ENCODE assay signal across 13 cellular contexts in the genomic region with DNA sequence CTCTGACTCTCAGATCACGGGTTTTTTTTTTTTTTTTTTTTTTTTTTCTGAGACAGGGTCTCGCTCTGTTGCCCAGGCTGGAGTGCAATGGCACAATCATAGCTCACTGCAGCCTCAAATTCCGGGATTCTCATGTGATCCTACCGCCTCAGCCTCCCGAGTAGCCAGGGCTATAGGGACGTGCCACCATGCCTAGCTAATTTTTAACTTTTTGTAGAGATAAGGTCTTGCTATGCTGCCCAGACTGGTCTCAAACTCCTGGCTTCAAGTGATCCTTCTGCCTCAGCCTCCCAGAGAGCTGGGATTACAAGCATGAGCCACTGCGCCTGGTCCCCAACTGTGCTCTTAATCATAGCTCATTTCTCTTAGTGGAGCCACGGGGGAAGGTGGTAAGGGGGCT. TPM values are rescaled to one million over a fixed set of nuclear protein-coding genes. Genes with fewer than 3 reads are reported as not detected.
A peak's percentile ranks its signal among the peaks of the same experiment; 100 is the strongest.
DNase-seq lines count a peak whose midpoint lies in the region; ATAC-seq and TF ChIP-seq lines count a peak whose summit lies in the region.
"Had no signal": no experiment of that assay in that cellular context is flagged by ENCODE, and none has a peak within 500 bp of the region (broad histone marks: within the 10 kb centered on the region; RNA-seq: fewer than 3 reads in every experiment).

No MANE protein-coding gene starts in this region.

- CTCF ChIA-PET in Caco-2 (lab: Charles Lee): interaction anchor here (1.7 kb wide), 1 partner anchor 11 kb away, joined by 6 read pairs; no protein-coding TSS in a partner anchor

- peaks cover 29% of the 10 kb centered on the region for H3K4me1 Mint-ChIP-seq in Caco-2 (ENCODE audit: low read depth, unreplicated experiment)
- H3K4me1 Mint-ChIP-seq in effector memory CD8-positive, alpha-beta T cell (ENCODE audit: low read depth in 2 of 2): peaks cover 25 to 37% of the 10 kb centered on the region in 2 donors

- peak overlapping the region; percentile 29 for H3K4me3 Mint-ChIP-seq in Caco-2 (ENCODE audit: unreplicated experiment)
- H3K4me3 Mint-ChIP-seq in effector memory CD8-positive, alpha-beta T cell: no peak overlapping the region
- H3K4me3 Mint-ChIP-seq: activated naive CD4-positive, alpha-beta T cell treated with anti-CD3 and anti-CD28 coated beads, Interleukin-2, amount 50 U/mL, for 24 hours had no signal

- no peak overlapping the region for H2AFZ ChIP-seq in hepatocyte

- no peak overlapping the region; a peak in 1 of 22 replicates for H3K9ac ChIP-seq in BLaER1 treated with 17β-estradiol and CSF1 and Interleukin-3, amounts not matched to agents 10 nM and 100 nM

- peaks cover 18 to 42% (median 28%) of the 10 kb centered on the region in 11 experiments for H3K9me3 ChIP-seq in BLaER1 treated with 17β-estradiol and CSF1 and Interleukin-3, amounts not matched to agents 10 nM and 100 nM (replicated peaks in 1 of 11)
- no peaks in the 10 kb centered on the region for H3K9me3 ChIP-seq in Caco-2
- H3K9me3 ChIP-seq in hepatocyte (ENCODE audit: low read depth): no peaks in the 10 kb centered on the region
- no peaks in the 10 kb centered on the region for H3K9me3 ChIP-seq in psoas muscle

- peaks cover 10% of the 10 kb centered on the region for H3K79me2 ChIP-seq in hepatocyte

- intact Hi-C loops in Caco-2 (cut with micrococcal nuclease; ENCODE audit: unreplicated experiment) (no loop called here), psoas muscle (cut with DNase I) (no loop called here)

- peaks cover 35 to 46% (median 44%) of the 10 kb centered on the region in 10 experiments for H3K4me1 ChIP-seq in BLaER1 treated with 17β-estradiol and CSF1 and Interleukin-3, amounts not matched to agents 10 nM and 100 nM
- H3K4me1 ChIP-seq in Caco-2 (peaks cover 30% of the 10 kb centered on the region), hepatocyte (ENCODE audit: insufficient read depth) (peaks cover 19% of the 10 kb centered on the region), psoas muscle (peaks cover 9% of the 10 kb centered on the region)

- no peak for ATAC-seq in psoas muscle
- ATAC-seq in HG02571 (IDR thresholded peaks at IDR 0.05; ENCODE audit: unreplicated experiment): no peak
- ATAC-seq in effector memory CD8-positive, alpha-beta T cell (replicated peaks): no peak

- H3K4me3 ChIP-seq in BLaER1 treated with 17β-estradiol and CSF1 and Interleukin-3, amounts not matched to agents 10 nM and 100 nM: 0 out of 20 replicates have a peak overlapping the region, but pooled peaks of 1 of the 10 experiments have one; percentile 31
- H3K4me3 ChIP-seq in Caco-2 (ENCODE audit: low read depth, low read length): no peak overlapping the region
- H3K4me3 ChIP-seq in hepatocyte: no peak overlapping the region
- H3K4me3 ChIP-seq in psoas muscle: peak overlapping the region; percentile 62

- H3K36me3 ChIP-seq in BLaER1 treated with 17β-estradiol and CSF1 and Interleukin-3, amounts not matched to agents 10 nM and 100 nM: peaks cover 0 to 5% (median 0%) of the 10 kb centered on the region in 11 experiments; a peak in 4 of 22 replicates
- no peaks in the 10 kb centered on the region for H3K36me3 ChIP-seq in Caco-2 (ENCODE audit: control insufficient read depth, insufficient read depth, low read length)
- H3K36me3 ChIP-seq in hepatocyte (replicated peaks; ENCODE audit: insufficient read depth, low read depth): no peaks in the 10 kb centered on the region
- no peaks in the 10 kb centered on the region for H3K36me3 ChIP-seq in psoas muscle (ENCODE audit: insufficient read depth in 1 of 2, low read depth in 1 of 2)

- DNase-seq in Caco-2 (peak in 1 of 2 experiments; percentile 40), hepatocyte (ENCODE audit: low spot score) (no peak), psoas muscle (no peak)
- DNase-seq in activated CD4-positive, CD25-positive, alpha-beta regulatory T cell treated with anti-CD3 and anti-CD28 coated beads, Interleukin-2, amount 50 U/mL, for 72 hours: no peak
- no peak for DNase-seq in effector memory CD8-positive, alpha-beta T cell
- DNase-seq: central memory CD4-positive, alpha-beta T cell; KG1; NCI-H1092 treated with DMSO at 0.1 percent for 48 hours had no signal

- no peaks in the 10 kb centered on the region for H3K9me2 ChIP-seq in hepatocyte (replicated peaks; ENCODE audit: insufficient read depth)

- no TSS peak for BruUV-seq in Caco-2 (replicated peaks; lab: Mats Ljungman, UMichigan)

- H3K27ac ChIP-seq in BLaER1 treated with 17β-estradiol and CSF1 and Interleukin-3, amounts not matched to agents 10 nM and 100 nM: peak overlapping the region in 7 of 11 experiments; percentile 89 to 97 (median 93); a peak in 12 of 22 replicates
- H3K27ac ChIP-seq in hepatocyte (peak overlapping the region; percentile 81), psoas muscle (peak overlapping the region; percentile 81)
- H3K27ac ChIP-seq: HL-60 had no signal

- no peak for TF ChIP-seq CTCF in Caco-2 (IDR thresholded peaks at IDR 0.05; ENCODE audit: insufficient read depth in 1 of 2, low read depth in 1 of 2, low read length in 1 of 2, severe bottlenecking in 1 of 2, unreplicated experiment in 1 of 2)
- no peak for TF ChIP-seq CTCF in hepatocyte (IDR thresholded peaks at IDR 0.05; ENCODE audit: poor library complexity)
- no peak for TF ChIP-seq CTCF in psoas muscle (IDR thresholded peaks at IDR 0.05)

- H3K27ac Mint-ChIP-seq in Caco-2 (ENCODE audit: unreplicated experiment): peak overlapping the region; percentile 2
- H3K27ac Mint-ChIP-seq in effector memory CD8-positive, alpha-beta T cell: no peak overlapping the region
- H3K27ac Mint-ChIP-seq: activated naive CD4-positive, alpha-beta T cell treated with anti-CD3 and anti-CD28 coated beads, Interleukin-2, amount 50 U/mL, for 24 hours had no signal

- H3K27me3 ChIP-seq in BLaER1 treated with 17β-estradiol and CSF1 and Interleukin-3, amounts not matched to agents 10 nM and 100 nM: no peaks in the 10 kb centered on the region
- H3K27me3 ChIP-seq in Caco-2 (replicated peaks; ENCODE audit: control insufficient read depth, insufficient read depth, low read length) (no peaks in the 10 kb centered on the region), hepatocyte (no peaks in the 10 kb centered on the region), psoas muscle (ENCODE audit: insufficient read depth in 3 of 3, low read length in 2 of 3) (no peaks in the 10 kb centered on the region)

- H3K9me3 Mint-ChIP-seq in Caco-2 (ENCODE audit: unreplicated experiment): no peaks in the 10 kb centered on the region
- no peaks in the 10 kb centered on the region for H3K9me3 Mint-ChIP-seq in effector memory CD8-positive, alpha-beta T cell
- H3K9me3 Mint-ChIP-seq: activated naive CD4-positive, alpha-beta T cell treated with anti-CD3 and anti-CD28 coated beads, Interleukin-2, amount 50 U/mL, for 24 hours had no signal

- no peaks in the 10 kb centered on the region for H3K36me3 Mint-ChIP-seq in Caco-2 (ENCODE audit: insufficient read depth, unreplicated experiment)
- H3K36me3 Mint-ChIP-seq in effector memory CD8-positive, alpha-beta T cell (ENCODE audit: insufficient read depth): peaks cover 11% of the 10 kb centered on the region
- H3K36me3 Mint-ChIP-seq: activated naive CD4-positive, alpha-beta T cell treated with anti-CD3 and anti-CD28 coated beads, Interleukin-2, amount 50 U/mL, for 24 hours had no signal

- no peaks in the 10 kb centered on the region for H4K20me1 ChIP-seq in BLaER1 treated with 17β-estradiol and CSF1 and Interleukin-3, amounts not matched to agents 10 nM and 100 nM
- H4K20me1 ChIP-seq in hepatocyte (ENCODE audit: insufficient read depth, poor library complexity, severe bottlenecking): no peaks in the 10 kb centered on the region

- POLR2A ChIA-PET in Caco-2 (lab: Charles Lee): interaction anchor here (1.9 kb wide), 1 partner anchor 11 kb away, joined by 14 read pairs; no protein-coding TSS in a partner anchor

- H3K4me2 ChIP-seq in BLaER1 treated with 17β-estradiol and CSF1 and Interleukin-3, amounts not matched to agents 10 nM and 100 nM: peak overlapping the region in 5 of 11 experiments; percentile 24 to 99 (median 93); a peak in 5 of 22 replicates
- no peak overlapping the region for H3K4me2 ChIP-seq in hepatocyte

- 79% methylated on average over 8 of the region's 8 CpGs for WGBS in hepatocyte (ENCODE audit: low lambda C conversion rate, missing lambda C conversion rate)
- WGBS in psoas muscle, 3 donors: 71 to 89% (median 76%) methylated on average over 8 of the region's 8 CpGs

- no peaks in the 10 kb centered on the region for H3K27me3 Mint-ChIP-seq in Caco-2 (ENCODE audit: insufficient read depth, unreplicated experiment)
- no peaks in the 10 kb centered on the region for H3K27me3 Mint-ChIP-seq in effector memory CD8-positive, alpha-beta T cell
- H3K27me3 Mint-ChIP-seq: activated naive CD4-positive, alpha-beta T cell treated with anti-CD3 and anti-CD28 coated beads, Interleukin-2, amount 50 U/mL, for 24 hours had no signal

RNA-seq across cellular contexts. Expression of gene GRAMD1A, which starts 4.6 kb away (rescaled TPM):
- total RNA-seq in Caco-2 (2022) (110 and 132 TPM in 2 replicates), hepatocyte (34.8 and 35.4 TPM in 2 replicates), psoas muscle (10 to 100 TPM; 36.3 to 55.0 (median 38.3) TPM)
- polyA plus RNA-seq in hepatocyte (80.2 and 92.4 TPM in 2 replicates), psoas muscle (10 to 100 TPM; 15.6 to 33.4 (median 17.4) TPM)

RNA-seq across cellular contexts. Expression of gene ZNF792, which starts 31.5 kb away (rescaled TPM):
- 4.5 and 5.6 TPM in 2 replicates for total RNA-seq in Caco-2 (2022)
- 9.5 and 10.6 TPM in 2 replicates for total RNA-seq in hepatocyte
- polyA plus RNA-seq in hepatocyte: 3.5 and 3.6 TPM in 2 replicates
- total RNA-seq in psoas muscle: 1 to 10 TPM; 1.5 to 4.2 (median 2.0) TPM
- 1 to 10 TPM in 1 of 3 donors, under 1 TPM in 2; 0.83 to 1.3 (median 0.93) TPM for polyA plus RNA-seq in psoas muscle

RNA-seq across cellular contexts. Expression of gene SCN1B, which starts 34.7 kb away (rescaled TPM):
- total RNA-seq in Caco-2 (2022) (1.7 and 1.9 TPM in 2 replicates), hepatocyte (0.20 and 0.60 TPM in 2 replicates), psoas muscle (100 to 1,000 TPM in 3 of 4 donors, 10 to 100 TPM in 1; 95.9 to 345 (median 218) TPM)
- polyA plus RNA-seq in hepatocyte (2.5 and 3.1 TPM in 2 replicates), psoas muscle (100 to 1,000 TPM in 2 of 3 donors, 10 to 100 TPM in 1; 55.6 to 282 (median 248) TPM)

RNA-seq across cellular contexts. Expression of gene HPN, which starts 46.0 kb away (rescaled TPM):
- total RNA-seq in Caco-2 (2022) (20.8 and 21.1 TPM in 2 replicates), hepatocyte (150 and 162 TPM in 2 replicates), psoas muscle (10 to 100 TPM in 2 of 4 donors, 1 to 10 TPM in 2; 2.5 to 17.7 (median 8.1) TPM)
- polyA plus RNA-seq in hepatocyte (206 and 241 TPM in 2 replicates), psoas muscle (10 to 100 TPM in 1 of 3 donors, 1 to 10 TPM in 2; 1.6 to 12.6 (median 5.2) TPM)
- polyA plus RNA-seq: BJ had no signal

Comparison
In these comparisons a context has a peak if more than half of its experiments do, and no peak if none do; other contexts are left out.
1. RNA of gene SCN1B, which starts 34.7 kb away (total RNA-seq): 95.9 to 345 TPM in psoas muscle; 1.7 to 1.9 TPM in Caco-2 and 0.20 to 0.60 TPM in hepatocyte; every median in the first group is over 10 times any median in the second.
2. Peak in every context shown above with its lines, with median percentiles within 50 percentile points of each other: H3K27ac ChIP-seq.